Comparison of ENCODE assay signal across 1 cellular context in the genomic region with DNA sequence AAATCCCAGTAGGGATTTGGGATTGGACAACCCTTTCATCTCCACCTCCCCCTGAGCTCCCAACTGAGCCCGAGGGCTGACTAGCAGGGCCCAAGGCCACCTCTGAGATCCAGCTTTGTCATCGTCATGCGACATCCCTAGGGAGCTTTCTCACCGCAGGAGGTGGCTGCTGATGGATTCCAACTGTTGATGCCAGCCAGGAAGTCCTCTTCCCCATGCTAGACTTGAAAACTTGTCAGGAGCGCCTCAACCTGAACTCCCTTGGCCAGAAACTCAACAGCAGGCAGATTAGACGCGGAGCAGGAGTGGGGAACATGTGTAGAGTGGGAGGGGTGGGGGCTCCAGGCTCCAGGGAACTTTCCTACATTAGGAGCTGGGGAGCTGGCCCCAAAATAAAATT.
TF ChIP-seq lines count a peak whose summit lies in the region.

No MANE protein-coding gene starts in this region.

TF ChIP-seq in GM23338, 12 proteins besides CTCF, POLR2A, EP300 and RAD21:
- TF ChIP-seq, protein P1, sequence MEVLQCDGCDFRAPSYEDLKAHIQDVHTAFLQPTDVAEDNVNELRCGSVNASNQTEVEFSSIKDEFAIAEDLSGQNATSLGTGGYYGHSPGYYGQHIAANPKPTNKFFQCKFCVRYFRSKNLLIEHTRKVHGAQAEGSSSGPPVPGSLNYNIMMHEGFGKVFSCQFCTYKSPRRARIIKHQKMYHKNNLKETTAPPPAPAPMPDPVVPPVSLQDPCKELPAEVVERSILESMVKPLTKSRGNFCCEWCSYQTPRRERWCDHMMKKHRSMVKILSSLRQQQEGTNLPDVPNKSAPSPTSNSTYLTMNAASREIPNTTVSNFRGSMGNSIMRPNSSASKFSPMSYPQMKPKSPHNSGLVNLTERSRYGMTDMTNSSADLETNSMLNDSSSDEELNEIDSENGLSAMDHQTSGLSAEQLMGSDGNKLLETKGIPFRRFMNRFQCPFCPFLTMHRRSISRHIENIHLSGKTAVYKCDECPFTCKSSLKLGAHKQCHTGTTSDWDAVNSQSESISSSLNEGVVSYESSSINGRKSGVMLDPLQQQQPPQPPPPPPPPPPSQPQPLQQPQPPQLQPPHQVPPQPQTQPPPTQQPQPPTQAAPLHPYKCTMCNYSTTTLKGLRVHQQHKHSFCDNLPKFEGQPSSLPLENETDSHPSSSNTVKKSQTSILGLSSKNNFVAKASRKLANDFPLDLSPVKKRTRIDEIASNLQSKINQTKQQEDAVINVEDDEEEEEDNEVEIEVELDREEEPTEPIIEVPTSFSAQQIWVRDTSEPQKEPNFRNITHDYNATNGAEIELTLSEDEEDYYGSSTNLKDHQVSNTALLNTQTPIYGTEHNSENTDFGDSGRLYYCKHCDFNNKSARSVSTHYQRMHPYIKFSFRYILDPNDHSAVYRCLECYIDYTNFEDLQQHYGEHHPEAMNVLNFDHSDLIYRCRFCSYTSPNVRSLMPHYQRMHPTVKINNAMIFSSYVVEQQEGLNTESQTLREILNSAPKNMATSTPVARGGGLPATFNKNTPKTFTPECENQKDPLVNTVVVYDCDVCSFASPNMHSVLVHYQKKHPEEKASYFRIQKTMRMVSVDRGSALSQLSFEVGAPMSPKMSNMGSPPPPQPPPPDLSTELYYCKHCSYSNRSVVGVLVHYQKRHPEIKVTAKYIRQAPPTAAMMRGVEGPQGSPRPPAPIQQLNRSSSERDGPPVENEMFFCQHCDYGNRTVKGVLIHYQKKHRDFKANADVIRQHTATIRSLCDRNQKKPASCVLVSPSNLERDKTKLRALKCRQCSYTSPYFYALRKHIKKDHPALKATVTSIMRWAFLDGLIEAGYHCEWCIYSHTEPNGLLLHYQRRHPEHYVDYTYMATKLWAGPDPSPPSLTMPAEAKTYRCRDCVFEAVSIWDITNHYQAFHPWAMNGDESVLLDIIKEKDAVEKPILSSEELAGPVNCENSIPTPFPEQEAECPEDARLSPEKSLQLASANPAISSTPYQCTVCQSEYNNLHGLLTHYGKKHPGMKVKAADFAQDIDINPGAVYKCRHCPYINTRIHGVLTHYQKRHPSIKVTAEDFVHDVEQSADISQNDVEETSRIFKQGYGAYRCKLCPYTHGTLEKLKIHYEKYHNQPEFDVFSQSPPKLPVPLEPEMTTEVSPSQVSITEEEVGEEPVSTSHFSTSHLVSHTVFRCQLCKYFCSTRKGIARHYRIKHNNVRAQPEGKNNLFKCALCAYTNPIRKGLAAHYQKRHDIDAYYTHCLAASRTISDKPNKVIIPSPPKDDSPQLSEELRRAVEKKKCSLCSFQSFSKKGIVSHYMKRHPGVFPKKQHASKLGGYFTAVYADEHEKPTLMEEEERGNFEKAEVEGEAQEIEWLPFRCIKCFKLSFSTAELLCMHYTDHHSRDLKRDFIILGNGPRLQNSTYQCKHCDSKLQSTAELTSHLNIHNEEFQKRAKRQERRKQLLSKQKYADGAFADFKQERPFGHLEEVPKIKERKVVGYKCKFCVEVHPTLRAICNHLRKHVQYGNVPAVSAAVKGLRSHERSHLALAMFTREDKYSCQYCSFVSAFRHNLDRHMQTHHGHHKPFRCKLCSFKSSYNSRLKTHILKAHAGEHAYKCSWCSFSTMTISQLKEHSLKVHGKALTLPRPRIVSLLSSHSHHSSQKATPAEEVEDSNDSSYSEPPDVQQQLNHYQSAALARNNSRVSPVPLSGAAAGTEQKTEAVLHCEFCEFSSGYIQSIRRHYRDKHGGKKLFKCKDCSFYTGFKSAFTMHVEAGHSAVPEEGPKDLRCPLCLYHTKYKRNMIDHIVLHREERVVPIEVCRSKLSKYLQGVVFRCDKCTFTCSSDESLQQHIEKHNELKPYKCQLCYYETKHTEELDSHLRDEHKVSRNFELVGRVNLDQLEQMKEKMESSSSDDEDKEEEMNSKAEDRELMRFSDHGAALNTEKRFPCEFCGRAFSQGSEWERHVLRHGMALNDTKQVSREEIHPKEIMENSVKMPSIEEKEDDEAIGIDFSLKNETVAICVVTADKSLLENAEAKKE (CRISPR knock-in tag; IDR thresholded peaks at IDR 0.05), result no peak
- no peak for TF ChIP-seq POLR2AphosphoS5 (IDR thresholded peaks at IDR 0.05; ENCODE audit: low read depth)
- TF ChIP-seq ZNF114 (CRISPR knock-in tag; IDR thresholded peaks at IDR 0.05), result no peak
- TF ChIP-seq ETS1 (IDR thresholded peaks at IDR 0.05), result no peak
- TF ChIP-seq NANOG (IDR thresholded peaks at IDR 0.05; ENCODE audit: borderline replicate concordance), result no peak
- TF ChIP-seq EZH2phosphoT487 (IDR thresholded peaks at IDR 0.05; ENCODE audit: unreplicated experiment), result no peak
- no peak for TF ChIP-seq JUNB (IDR thresholded peaks at IDR 0.05; ENCODE audit: unreplicated experiment)
- TF ChIP-seq ZNF331 (CRISPR knock-in tag; IDR thresholded peaks at IDR 0.05; ENCODE audit: low read depth), result no peak
- TF ChIP-seq EZH2 (IDR thresholded peaks at IDR 0.05; ENCODE audit: low read depth, unreplicated experiment), result no peak
- no peak for TF ChIP-seq STAT1 (IDR thresholded peaks at IDR 0.05; ENCODE audit: unreplicated experiment)
- no peak for TF ChIP-seq CREB1 (CRISPR knock-in tag; IDR thresholded peaks at IDR 0.05; ENCODE audit: low read depth)
- TF ChIP-seq, protein P2, sequence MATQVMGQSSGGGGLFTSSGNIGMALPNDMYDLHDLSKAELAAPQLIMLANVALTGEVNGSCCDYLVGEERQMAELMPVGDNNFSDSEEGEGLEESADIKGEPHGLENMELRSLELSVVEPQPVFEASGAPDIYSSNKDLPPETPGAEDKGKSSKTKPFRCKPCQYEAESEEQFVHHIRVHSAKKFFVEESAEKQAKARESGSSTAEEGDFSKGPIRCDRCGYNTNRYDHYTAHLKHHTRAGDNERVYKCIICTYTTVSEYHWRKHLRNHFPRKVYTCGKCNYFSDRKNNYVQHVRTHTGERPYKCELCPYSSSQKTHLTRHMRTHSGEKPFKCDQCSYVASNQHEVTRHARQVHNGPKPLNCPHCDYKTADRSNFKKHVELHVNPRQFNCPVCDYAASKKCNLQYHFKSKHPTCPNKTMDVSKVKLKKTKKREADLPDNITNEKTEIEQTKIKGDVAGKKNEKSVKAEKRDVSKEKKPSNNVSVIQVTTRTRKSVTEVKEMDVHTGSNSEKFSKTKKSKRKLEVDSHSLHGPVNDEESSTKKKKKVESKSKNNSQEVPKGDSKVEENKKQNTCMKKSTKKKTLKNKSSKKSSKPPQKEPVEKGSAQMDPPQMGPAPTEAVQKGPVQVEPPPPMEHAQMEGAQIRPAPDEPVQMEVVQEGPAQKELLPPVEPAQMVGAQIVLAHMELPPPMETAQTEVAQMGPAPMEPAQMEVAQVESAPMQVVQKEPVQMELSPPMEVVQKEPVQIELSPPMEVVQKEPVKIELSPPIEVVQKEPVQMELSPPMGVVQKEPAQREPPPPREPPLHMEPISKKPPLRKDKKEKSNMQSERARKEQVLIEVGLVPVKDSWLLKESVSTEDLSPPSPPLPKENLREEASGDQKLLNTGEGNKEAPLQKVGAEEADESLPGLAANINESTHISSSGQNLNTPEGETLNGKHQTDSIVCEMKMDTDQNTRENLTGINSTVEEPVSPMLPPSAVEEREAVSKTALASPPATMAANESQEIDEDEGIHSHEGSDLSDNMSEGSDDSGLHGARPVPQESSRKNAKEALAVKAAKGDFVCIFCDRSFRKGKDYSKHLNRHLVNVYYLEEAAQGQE (IDR thresholded peaks at IDR 0.05; ENCODE audit: unreplicated experiment), result no peak
